Comparison of ENCODE assay signal across 1 cellular context in the genomic region with DNA sequence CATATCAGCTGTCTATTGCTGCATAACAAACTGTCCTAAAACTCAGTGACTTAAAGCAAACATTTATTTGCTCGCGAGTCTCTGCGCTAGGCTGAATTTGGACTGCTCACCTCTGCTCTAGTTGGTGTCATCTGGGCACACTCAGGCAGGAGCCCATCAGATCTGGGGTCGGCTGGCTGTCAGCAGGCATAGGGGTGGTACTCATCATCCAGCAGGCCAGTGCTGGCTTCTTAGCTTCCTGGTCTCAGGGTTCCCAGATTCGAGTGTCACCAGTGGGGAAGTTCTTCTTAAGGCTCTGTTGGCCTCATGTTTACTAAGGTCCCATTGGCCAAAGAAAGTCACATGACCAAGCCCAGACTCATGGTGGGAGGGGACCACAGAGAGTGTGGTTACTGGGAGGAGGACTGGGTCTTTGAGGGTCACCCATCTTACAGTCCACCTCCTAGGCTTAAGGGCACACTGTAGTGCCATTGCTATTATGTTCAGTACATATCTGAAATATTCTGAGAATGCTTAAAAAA.
TF ChIP-seq lines count a peak whose summit lies in the region.

No MANE protein-coding gene starts in this region.

TF ChIP-seq in Ishikawa, 13 proteins besides CTCF, POLR2A, EP300 and RAD21 (continued from another document):
- TF ChIP-seq REST (IDR thresholded peaks at IDR 0.05; ENCODE audit: low read depth) (no peak), ZBTB7A (IDR thresholded peaks at IDR 0.05; ENCODE audit: low read depth) (no peak), FOXM1 (IDR thresholded peaks at IDR 0.05; ENCODE audit: borderline replicate concordance, low read depth) (no peak)
